ENCODE assay signal across 1 cellular context in genomic region chr12:92338102-92338501, GRCh38.
TF ChIP-seq lines count a peak whose summit lies in the region.

No MANE protein-coding gene starts in this region.

TF ChIP-seq in K562, 482 proteins besides CTCF, POLR2A, EP300 and RAD21 (continued from another document):
- TF ChIP-seq MGA (IDR thresholded peaks at IDR 0.05) (no peak), CBX5 (IDR thresholded peaks at IDR 0.05; ENCODE audit: borderline replicate concordance, low read depth) (no peak), ZNF384 (IDR thresholded peaks at IDR 0.05; ENCODE audit: low read depth, low read length) (no peak), PHB2 (IDR thresholded peaks at IDR 0.05; ENCODE audit: low read depth) (no peak), TRIM25 (IDR thresholded peaks at IDR 0.05; ENCODE audit: borderline replicate concordance) (no peak), HES1 (IDR thresholded peaks at IDR 0.05; ENCODE audit: low read depth) (no peak), ZFP36 (IDR thresholded peaks at IDR 0.05; ENCODE audit: low read depth, low read length, partially characterized antibody) (no peak), ZNF140 (CRISPR knock-in tag; IDR thresholded peaks at IDR 0.05) (no peak), DNMT1 (IDR thresholded peaks at IDR 0.05) (no peak), SIN3B (IDR thresholded peaks at IDR 0.05; ENCODE audit: low read depth) (no peak), CREB3L1 (IDR thresholded peaks at IDR 0.05; ENCODE audit: borderline replicate concordance, low read depth) (no peak), RBFOX2 (IDR thresholded peaks at IDR 0.05; ENCODE audit: low read depth, low read length) (no peak), RUNX1 (IDR thresholded peaks at IDR 0.05; ENCODE audit: low read depth) (no peak), HOMEZ (CRISPR knock-in tag; IDR thresholded peaks at IDR 0.05) (no peak), CLOCK (CRISPR knock-in tag; IDR thresholded peaks at IDR 0.05; ENCODE audit: borderline replicate concordance) (no peak), ZNF184 (CRISPR knock-in tag; IDR thresholded peaks at IDR 0.05) (no peak), KDM1A (IDR thresholded peaks at IDR 0.05) (peak in 1 of 2 experiments; percentile 50; a peak in 2 of 4 replicates), HNRNPLL (IDR thresholded peaks at IDR 0.05; ENCODE audit: low read depth, low read length, poor library complexity, severe bottlenecking) (no peak), CEBPZ (IDR thresholded peaks at IDR 0.05; ENCODE audit: borderline replicate concordance, low read depth, low read length) (no peak), BRF1 (IDR thresholded peaks at IDR 0.05; ENCODE audit: borderline replicate concordance, extremely low read depth, insufficient read length) (no peak)
